ENCODE assay signal across 8 cellular contexts in the genomic region with DNA sequence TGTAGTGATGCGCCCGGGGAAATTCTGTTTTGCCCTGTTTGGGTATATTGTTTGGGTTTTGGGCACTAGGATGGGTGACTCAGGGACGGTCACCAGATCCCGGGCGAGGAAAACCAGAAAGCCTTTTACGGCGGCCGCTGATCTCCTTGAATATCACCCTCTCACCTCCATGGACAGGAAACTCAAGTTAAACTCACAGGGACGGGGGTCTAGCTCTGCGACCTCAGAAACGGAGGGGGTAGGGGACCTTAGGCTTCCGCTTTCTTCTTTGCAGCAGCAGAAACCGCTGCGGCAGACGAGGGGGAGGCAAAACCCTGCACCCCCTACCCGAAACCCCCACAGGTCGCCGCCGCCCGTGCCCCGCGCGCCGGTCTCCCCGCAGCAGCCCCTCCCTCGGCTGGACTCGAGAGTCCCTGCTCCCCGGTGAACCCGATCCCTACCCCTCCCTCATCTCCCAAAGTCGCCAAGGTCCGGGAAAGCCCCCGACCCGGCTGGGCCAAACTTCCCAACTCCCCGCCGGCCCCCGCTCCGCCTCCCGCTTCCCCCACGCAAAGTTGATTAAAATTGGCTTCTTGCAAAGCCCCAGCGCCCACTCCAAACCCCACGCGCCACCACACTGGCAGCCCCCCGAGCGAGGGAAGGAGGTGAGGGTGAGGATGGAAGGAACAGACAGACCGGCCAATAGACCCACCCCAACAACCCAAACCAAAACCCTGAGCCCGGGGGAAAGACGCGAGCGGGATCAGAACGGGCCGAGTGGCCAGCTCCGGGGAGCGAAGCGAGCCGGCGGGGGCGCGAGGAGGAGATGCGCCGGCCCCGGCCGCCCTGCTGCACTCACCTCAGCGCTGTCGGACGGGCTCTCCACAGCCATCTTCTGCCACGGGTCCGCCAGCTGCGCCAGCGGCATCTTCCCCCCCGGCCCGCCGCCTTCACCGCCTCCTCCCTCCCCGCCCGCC. TPM values are rescaled to one million over a fixed set of nuclear protein-coding genes. Genes with fewer than 3 reads are reported as not detected.
A peak's percentile ranks its signal among the peaks of the same experiment; 100 is the strongest.
DNase-seq lines count a peak whose midpoint lies in the region; ATAC-seq and TF ChIP-seq lines count a peak whose summit lies in the region.

No MANE protein-coding gene starts in this region.

- no peaks in the 10 kb centered on the region for H3K36me3 ChIP-seq in HUES48 (ENCODE audit: control insufficient read depth, insufficient read depth, low read length)
- no peaks in the 10 kb centered on the region for H3K36me3 ChIP-seq in endocrine pancreas (ENCODE audit: control insufficient read depth, insufficient read depth, low read length)
- no peaks in the 10 kb centered on the region for H3K36me3 ChIP-seq in tibial artery

- POLR2A ChIA-PET in CD4-positive, alpha-beta T cell (lab: Charles Lee) = interaction anchor here (0.6 to 2.4 kb wide), 8 partner anchors 10 to 1125 kb away, joined by 3 to 12 read pairs (median 4); a partner anchor contains a TSS

- H3K27ac Mint-ChIP-seq in CD4-positive, alpha-beta T cell = peak overlapping the region; percentile 91

- CTCF ChIA-PET in CD4-positive, alpha-beta T cell (lab: Charles Lee) = no interaction called here

- no peaks in the 10 kb centered on the region for H3K27me3 ChIP-seq in CD4-positive, alpha-beta T cell (ENCODE audit: control insufficient read depth, insufficient read depth, low read length)
- H3K27me3 ChIP-seq in HUES48 (ENCODE audit: control insufficient read depth, insufficient read depth, low read length) (peaks cover 49% of the 10 kb centered on the region), endocrine pancreas (ENCODE audit: control insufficient read depth, insufficient read depth, low read length) (no peaks in the 10 kb centered on the region), mononuclear cell (ENCODE audit: insufficient read depth, low read length) (no peaks in the 10 kb centered on the region), tibial artery (no peaks in the 10 kb centered on the region)

- H3K9me3 ChIP-seq in CD4-positive, alpha-beta T cell (ENCODE audit: control insufficient read depth, low read length) = no peaks in the 10 kb centered on the region
- H3K9me3 ChIP-seq in HUES48 (ENCODE audit: control insufficient read depth, insufficient read depth, low read length) = no peaks in the 10 kb centered on the region
- no peaks in the 10 kb centered on the region for H3K9me3 ChIP-seq in endocrine pancreas (ENCODE audit: control insufficient read depth, low read length)
- no peaks in the 10 kb centered on the region for H3K9me3 ChIP-seq in mononuclear cell (ENCODE audit: low read depth, low read length)
- no peaks in the 10 kb centered on the region for H3K9me3 ChIP-seq in tibial artery

- peak overlapping the region; percentile 75 for H3K27ac ChIP-seq in CD4-positive, alpha-beta T cell (ENCODE audit: low read depth, low read length)
- H3K27ac ChIP-seq in HUES48 (ENCODE audit: low read depth, low read length) (peak overlapping the region; percentile 40), tibial artery (peak overlapping the region; percentile 85 to 92)

- H3K36me3 Mint-ChIP-seq in CD4-positive, alpha-beta T cell (ENCODE audit: low read depth) = peaks cover 24% of the 10 kb centered on the region

- H3K27me3 Mint-ChIP-seq in CD4-positive, alpha-beta T cell = no peaks in the 10 kb centered on the region

- peaks cover 15% of the 10 kb centered on the region for H3K4me1 ChIP-seq in HUES48 (ENCODE audit: control insufficient read depth, insufficient read depth, low read length)
- H3K4me1 ChIP-seq in endocrine pancreas (ENCODE audit: control insufficient read depth, insufficient read depth, low read length) = peaks cover 14% of the 10 kb centered on the region
- peaks cover 20% of the 10 kb centered on the region for H3K4me1 ChIP-seq in mononuclear cell (ENCODE audit: insufficient read depth, low read length)
- H3K4me1 ChIP-seq in tibial artery = peaks cover 0 to 5% (median 0%) of the 10 kb centered on the region in 4 donors

- peak overlapping the region; percentile 87 for H3K4me3 ChIP-seq in HUES48 (ENCODE audit: low read depth, low read length)
- H3K4me3 ChIP-seq in endocrine pancreas (ENCODE audit: control insufficient read depth, insufficient read depth, low read length) = peak overlapping the region; percentile 82
- peak overlapping the region; percentile 76 for H3K4me3 ChIP-seq in mononuclear cell (ENCODE audit: low read length)
- H3K4me3 ChIP-seq in tibial artery = peak overlapping the region; percentile 77 to 81

- H3K9me3 Mint-ChIP-seq in CD4-positive, alpha-beta T cell = no peaks in the 10 kb centered on the region

- intact Hi-C loops in CD4-positive, alpha-beta T cell (cut with DNase I, micrococcal nuclease) = loop anchor here (2.0 to 10.0 kb wide), 3 partner anchors 123 to 1281 kb away; a partner anchor contains a TSS
- intact Hi-C loops in tibial artery (cut with DNase I; ENCODE audit: low total_unique reads) = loop anchor here (10.0 kb wide), 1 partner anchor 121 kb away; a partner anchor contains a TSS

- H3K9ac ChIP-seq in HUES48 (ENCODE audit: low read depth, low read length) = peak overlapping the region; percentile 75
- H3K9ac ChIP-seq in endocrine pancreas (ENCODE audit: control insufficient read depth, insufficient read depth, low read length) = peak overlapping the region; percentile 82

- DNase-seq in CD4-positive, alpha-beta T cell = peak in 6 of 10 experiments; percentile 5 to 39 (median 10)
- DNase-seq in activated CD4-positive, alpha-beta T cell treated with anti-CD3 and anti-CD28 coated beads, Interleukin-2, amount 50 U/mL, for 1 hour = peak; percentile 25
- DNase-seq in tibial artery (peak; percentile 20 to 63), DMS153 (lab: John Stamatoyannopoulos, UW) (no peak)

- no peak for TF ChIP-seq CTCF in CD4-positive, alpha-beta T cell (IDR thresholded peaks at IDR 0.05)
- no peak for TF ChIP-seq CTCF in tibial artery (IDR thresholded peaks at IDR 0.05)

- ATAC-seq in CD4-positive, alpha-beta T cell (ENCODE audit: poor library complexity) = peak; percentile 0
- ATAC-seq in GM21367 (IDR thresholded peaks at IDR 0.05; ENCODE audit: unreplicated experiment) = peak; percentile 4

- peak overlapping the region; percentile 95 for H3K4me3 Mint-ChIP-seq in CD4-positive, alpha-beta T cell

- H3K4me1 Mint-ChIP-seq in CD4-positive, alpha-beta T cell (ENCODE audit: low read depth) = peaks cover 39% of the 10 kb centered on the region

RNA-seq across cellular contexts. Expression of a gene that starts 0.7 kb away (rescaled TPM):
- total RNA-seq in CD4-positive, alpha-beta T cell = 10 to 100 TPM; 39.6 to 39.7 TPM
- total RNA-seq in mononuclear cell = 67.6 TPM
